1 cellular context compared by ENCODE assay signal in genomic region chr14:88562831-88563686, GRCh38.
A peak's percentile ranks its signal among the peaks of the same experiment; 100 is the strongest.
TF ChIP-seq lines count a peak whose summit lies in the region.

Gene ZC3H14, plus strand, starts transcription at chr14:88563037. Its CDS starts 97 bp downstream, at chr14:88563134.

TF ChIP-seq in HepG2, 621 proteins besides CTCF, POLR2A, EP300 and RAD21 (continued from another document and continues in another):
- TF ChIP-seq ZNF503 (CRISPR knock-in tag; IDR thresholded peaks at IDR 0.05), result no peak; the same call in 1 of the 2 replicates
- TF ChIP-seq ZNF784 (CRISPR knock-in tag; IDR thresholded peaks at IDR 0.05; ENCODE audit: borderline replicate concordance), result peak; percentile 88; the same call in 1 of the 2 replicates
- peak; percentile 91 for TF ChIP-seq ZNF674 (CRISPR knock-in tag; IDR thresholded peaks at IDR 0.05; ENCODE audit: low read depth)
- no peak; the same call in 1 of the 2 replicates for TF ChIP-seq THRA (CRISPR knock-in tag; IDR thresholded peaks at IDR 0.05; ENCODE audit: borderline replicate concordance)
- TF ChIP-seq NAIF1 (CRISPR knock-in tag; IDR thresholded peaks at IDR 0.05; ENCODE audit: borderline replicate concordance), result peak; percentile 96
- TF ChIP-seq ZNF274 (CRISPR knock-in tag; IDR thresholded peaks at IDR 0.05), result peak; percentile 77
- TF ChIP-seq ZFX (CRISPR knock-in tag; IDR thresholded peaks at IDR 0.05; ENCODE audit: low read depth), result peak; percentile 100
- TF ChIP-seq ZBTB21 (CRISPR knock-in tag; IDR thresholded peaks at IDR 0.05), result no peak
- peak; percentile 90 for TF ChIP-seq SALL1 (CRISPR knock-in tag; IDR thresholded peaks at IDR 0.05)
- TF ChIP-seq HOXA9 (CRISPR knock-in tag; IDR thresholded peaks at IDR 0.05; ENCODE audit: borderline replicate concordance), result peak; percentile 96
- TF ChIP-seq ZNF430 (CRISPR knock-in tag; IDR thresholded peaks at IDR 0.05), result peak; percentile 66; the same call in 1 of the 2 replicates
- peak; percentile 35; the same call in 1 of the 2 replicates for TF ChIP-seq ZNF567 (CRISPR knock-in tag; IDR thresholded peaks at IDR 0.05; ENCODE audit: borderline replicate concordance)
- peak; percentile 85; the same call in 1 of the 2 replicates for TF ChIP-seq ZSCAN21 (CRISPR knock-in tag; IDR thresholded peaks at IDR 0.05; ENCODE audit: borderline replicate concordance)
- TF ChIP-seq RARA (CRISPR knock-in tag; IDR thresholded peaks at IDR 0.05), result no peak
- TF ChIP-seq ZNF850 (CRISPR knock-in tag; conservative IDR thresholded peaks at IDR 0.05), result peak; percentile 71; the same call in 1 of the 2 replicates
- TF ChIP-seq ZNF788 (CRISPR knock-in tag; IDR thresholded peaks at IDR 0.05; ENCODE audit: borderline replicate concordance), result peak; percentile 96
- no peak for TF ChIP-seq ZNF282 (IDR thresholded peaks at IDR 0.05; ENCODE audit: partially characterized antibody)
- TF ChIP-seq ZNF672 (CRISPR knock-in tag; IDR thresholded peaks at IDR 0.05), result peak; percentile 86
- TF ChIP-seq SMAD1 (CRISPR knock-in tag; IDR thresholded peaks at IDR 0.05; ENCODE audit: borderline replicate concordance, low read depth), result no peak; the same call in 1 of the 2 replicates
- TF ChIP-seq ZNF121 (CRISPR knock-in tag; IDR thresholded peaks at IDR 0.05), result no peak
- peak; percentile 58; the same call in 1 of the 2 replicates for TF ChIP-seq ZNF816 (CRISPR knock-in tag; IDR thresholded peaks at IDR 0.05; ENCODE audit: borderline replicate concordance)
- TF ChIP-seq CERS6 (CRISPR knock-in tag; IDR thresholded peaks at IDR 0.05), result 0 out of 2 replicates have a peak, but pooled peaks have one; percentile 12
- peak; percentile 48; the same call in 1 of the 2 replicates for TF ChIP-seq KLF12 (CRISPR knock-in tag; IDR thresholded peaks at IDR 0.05; ENCODE audit: borderline replicate concordance)
- TF ChIP-seq HNRNPLL (IDR thresholded peaks at IDR 0.05; ENCODE audit: low read depth, low read length, poor library complexity, severe bottlenecking), result peak; percentile 99
- no peak for TF ChIP-seq TCF7 (IDR thresholded peaks at IDR 0.05; ENCODE audit: low read depth)
- peak; percentile 52 for TF ChIP-seq ZNF768 (CRISPR knock-in tag; IDR thresholded peaks at IDR 0.05)
- TF ChIP-seq CBX2 (IDR thresholded peaks at IDR 0.05; ENCODE audit: low read depth, low read length), result no peak
- TF ChIP-seq CBX2 (CRISPR knock-in tag; IDR thresholded peaks at IDR 0.05; ENCODE audit: low read depth), result no peak
- no peak for TF ChIP-seq E2F2 (CRISPR knock-in tag; IDR thresholded peaks at IDR 0.05; ENCODE audit: borderline replicate concordance)
- peak; percentile 95 for TF ChIP-seq ZNF441 (CRISPR knock-in tag; IDR thresholded peaks at IDR 0.05; ENCODE audit: borderline replicate concordance)
- TF ChIP-seq IKZF1 (IDR thresholded peaks at IDR 0.05), result no peak
- no peak for TF ChIP-seq ZBTB20 (CRISPR knock-in tag; IDR thresholded peaks at IDR 0.05; ENCODE audit: borderline replicate concordance, low read depth)
- no peak for TF ChIP-seq ZNF766 (CRISPR knock-in tag; IDR thresholded peaks at IDR 0.05; ENCODE audit: borderline replicate concordance)
- TF ChIP-seq ADNP (CRISPR knock-in tag; IDR thresholded peaks at IDR 0.05), result no peak
- TF ChIP-seq ATF3 (CRISPR knock-in tag; IDR thresholded peaks at IDR 0.05), result peak; percentile 43; the same call in 1 of the 2 replicates
- TF ChIP-seq ZNF484 (CRISPR knock-in tag; IDR thresholded peaks at IDR 0.05; ENCODE audit: borderline replicate concordance, low read depth), result peak; percentile 79; the same call in 1 of the 2 replicates
- TF ChIP-seq SALL2 (CRISPR knock-in tag; IDR thresholded peaks at IDR 0.05), result peak; percentile 92; the same call in 1 of the 2 replicates
- 0 out of 2 replicates have a peak, but pooled peaks have one; percentile 41 for TF ChIP-seq HNRNPL (IDR thresholded peaks at IDR 0.05; ENCODE audit: low read depth, low read length)
- TF ChIP-seq PREB (CRISPR knock-in tag; IDR thresholded peaks at IDR 0.05), result 0 out of 2 replicates have a peak, but pooled peaks have one; percentile 80
- peak; percentile 65 for TF ChIP-seq SKIL (CRISPR knock-in tag; IDR thresholded peaks at IDR 0.05; ENCODE audit: borderline replicate concordance)
- TF ChIP-seq RELA (CRISPR knock-in tag; IDR thresholded peaks at IDR 0.05), result peak; percentile 33; the same call in 1 of the 2 replicates
- TF ChIP-seq ZNF878 (CRISPR knock-in tag; IDR thresholded peaks at IDR 0.05), result no peak
- no peak for TF ChIP-seq SIX4 (CRISPR knock-in tag; IDR thresholded peaks at IDR 0.05)
- no peak; the same call in 1 of the 2 replicates for TF ChIP-seq ZNF160 (CRISPR knock-in tag; IDR thresholded peaks at IDR 0.05)
- peak; percentile 71; the same call in 1 of the 2 replicates for TF ChIP-seq ZNF205 (CRISPR knock-in tag; IDR thresholded peaks at IDR 0.05)
- no peak for TF ChIP-seq ARID3A (IDR thresholded peaks at IDR 0.05; ENCODE audit: low read depth, low read length)
- TF ChIP-seq ZNF619 (CRISPR knock-in tag; IDR thresholded peaks at IDR 0.05), result peak; percentile 34; the same call in 1 of the 2 replicates
- TF ChIP-seq RORA (CRISPR knock-in tag; IDR thresholded peaks at IDR 0.05), result no peak
- peak; percentile 13; the same call in 1 of the 2 replicates for TF ChIP-seq FOXO1 (CRISPR knock-in tag; IDR thresholded peaks at IDR 0.05)
- no peak for TF ChIP-seq KAT2B (IDR thresholded peaks at IDR 0.05; ENCODE audit: borderline replicate concordance, low read depth, low read length)
- TF ChIP-seq MYNN (CRISPR knock-in tag; IDR thresholded peaks at IDR 0.05; ENCODE audit: low read depth), result no peak; the same call in 1 of the 2 replicates
- peak; percentile 95 for TF ChIP-seq ZNF510 (CRISPR knock-in tag; IDR thresholded peaks at IDR 0.05; ENCODE audit: low read depth)
- no peak for TF ChIP-seq RXRB (CRISPR knock-in tag; IDR thresholded peaks at IDR 0.05; ENCODE audit: borderline replicate concordance)
- no peak for TF ChIP-seq DZIP1 (CRISPR knock-in tag; IDR thresholded peaks at IDR 0.05)
- TF ChIP-seq NR2C2 (CRISPR knock-in tag; IDR thresholded peaks at IDR 0.05; ENCODE audit: borderline replicate concordance), result peak; percentile 63
- TF ChIP-seq ZFP82 (CRISPR knock-in tag; IDR thresholded peaks at IDR 0.05; ENCODE audit: borderline replicate concordance), result peak; percentile 95
